Comparison of ENCODE assay signal across 30 cellular contexts in genomic region chr4:186633844-186634243, GRCh38.
"Had no signal": no experiment of that assay in that cellular context is flagged by ENCODE, and none has a peak within 500 bp of the region (broad histone marks: within the 10 kb centered on the region; RNA-seq: fewer than 3 reads in every experiment).

No MANE protein-coding gene starts in this region.

- H3K9me3 ChIP-seq: ascending aorta, MG63, Peyer's patch had no signal

- DNase-seq: activated CD4-positive, alpha-beta memory T cell treated with anti-CD3 and anti-CD28 coated beads, Interleukin-2, amount 10 ng/mL, durations not matched to agents 7 days and 5 days; activated CD4-positive, alpha-beta T cell treated with anti-CD3 and anti-CD28 coated beads for 1 hour; activated CD4-positive, alpha-beta T cell treated with anti-CD3 and anti-CD28 coated beads for 48 hours; activated CD4-positive, CD25-positive, alpha-beta regulatory T cell; activated effector memory CD4-positive, alpha-beta T cell treated with anti-CD3 and anti-CD28 coated beads, Interleukin-2, amount 50 U/mL, for 16 hours; activated naive CD4-positive, alpha-beta T cell; activated naive CD4-positive, alpha-beta T cell treated with anti-CD3 and anti-CD28 coated beads, Interleukin-2, amount 50 U/mL, for 16 hours; activated naive CD8-positive, alpha-beta T cell treated with anti-CD3 and anti-CD28 coated beads for 36 hours; activated T-cell treated with anti-CD3 and anti-CD28 coated beads, Interleukin-2, amount 50 U/mL, for 1 hour; activated T-cell treated with anti-CD3 and anti-CD28 coated beads, Interleukin-2, amount 50 U/mL, for 72 hours; amygdala; Karpas-422; MG63; NCI-H1048; NCI-H1436 treated with DMSO at 0.1 percent for 48 hours; NCI-H1694 treated with DMSO at 0.1 percent for 48 hours; NCI-H2029; NCI-H345; NCI-H524 treated with DMSO at 0.1 percent for 48 hours; PC-3; Peyer's patch; RPMI8226; SHP77 treated with DMSO at 0.1 percent for 48 hours; T-cell; T-helper 17 cell had no signal

- H3K27ac Mint-ChIP-seq: activated CD4-positive, alpha-beta memory T cell treated with anti-CD3 and anti-CD28 coated beads, Interleukin-2, amount 10 ng/mL, durations not matched to agents 7 days and 5 days; activated naive CD8-positive, alpha-beta T cell treated with anti-CD3 and anti-CD28 coated beads for 36 hours; activated T-cell treated with anti-CD3 and anti-CD28 coated beads, Interleukin-2, amount 50 U/mL, for 72 hours; activated T-helper 17 cell treated with anti-CD3 and anti-CD28 coated beads, Interleukin-2, amount 50 U/mL, for 72 hours; T-cell; T-helper 17 cell had no signal

- H3K27me3 Mint-ChIP-seq: activated CD4-positive, alpha-beta memory T cell treated with anti-CD3 and anti-CD28 coated beads, Interleukin-2, amount 10 ng/mL, durations not matched to agents 7 days and 5 days; activated naive CD8-positive, alpha-beta T cell treated with anti-CD3 and anti-CD28 coated beads for 36 hours; activated T-helper 17 cell treated with anti-CD3 and anti-CD28 coated beads, Interleukin-2, amount 50 U/mL, for 72 hours; T-cell; T-helper 17 cell had no signal

- H3K27me3 ChIP-seq: ascending aorta, cardiac muscle cell, MG63, Peyer's patch had no signal

- H3K4me3 Mint-ChIP-seq: activated CD4-positive, alpha-beta memory T cell treated with anti-CD3 and anti-CD28 coated beads, Interleukin-2, amount 10 ng/mL, durations not matched to agents 7 days and 5 days; activated naive CD8-positive, alpha-beta T cell treated with anti-CD3 and anti-CD28 coated beads for 36 hours; activated T-cell treated with anti-CD3 and anti-CD28 coated beads, Interleukin-2, amount 50 U/mL, for 72 hours; activated T-helper 17 cell treated with anti-CD3 and anti-CD28 coated beads, Interleukin-2, amount 50 U/mL, for 72 hours; T-cell; T-helper 17 cell had no signal

- H3K4me1 ChIP-seq: ascending aorta, Peyer's patch had no signal

- H3K27ac ChIP-seq: ascending aorta, cardiac muscle cell, Peyer's patch had no signal

- FAIRE-seq: K562 had no signal

- H3K4me1 Mint-ChIP-seq: activated CD4-positive, alpha-beta memory T cell treated with anti-CD3 and anti-CD28 coated beads, Interleukin-2, amount 10 ng/mL, durations not matched to agents 7 days and 5 days; activated naive CD8-positive, alpha-beta T cell treated with anti-CD3 and anti-CD28 coated beads for 36 hours; activated T-helper 17 cell treated with anti-CD3 and anti-CD28 coated beads, Interleukin-2, amount 50 U/mL, for 72 hours; T-cell; T-helper 17 cell had no signal

- H3K4me3 ChIP-seq: ascending aorta, cardiac muscle cell, K562, MG63, Peyer's patch had no signal

- ATAC-seq: activated T-cell treated with anti-CD3 and anti-CD28 coated beads, Interleukin-2, amount 50 U/mL, for 72 hours; activated T-helper 17 cell treated with anti-CD3 and anti-CD28 coated beads, Interleukin-2, amount 50 U/mL, for 72 hours; K562; PC-3; SK-N-SH treated with all-trans-retinoic acid at 6 μM for 48 hours; T-cell; T-helper 17 cell had no signal

- H3K36me3 Mint-ChIP-seq: activated naive CD8-positive, alpha-beta T cell treated with anti-CD3 and anti-CD28 coated beads for 36 hours; T-cell had no signal
